ENCODE assay signal across 8 cellular contexts in genomic region chr3:39383190-39383912, GRCh38. TPM values are rescaled to one million over a fixed set of nuclear protein-coding genes. Genes with fewer than 3 reads are reported as not detected.
DNase-seq lines count a peak whose midpoint lies in the region; ATAC-seq and TF ChIP-seq lines count a peak whose summit lies in the region.

SLC25A38 (plus strand) TSS chr3:39383370; CDS start chr3:39383725, 355 bp downstream.

- peak within 1 kb of the TSS; percentile 72 for H3K27ac ChIP-seq in SJCRH30
- no peak within 1 kb of the TSS for H3K27ac ChIP-seq in iPS DF 6.9 (ENCODE audit: low read length)
- H3K27ac ChIP-seq in skeletal muscle tissue (ENCODE audit: low read depth, low read length): peak within 1 kb of the TSS; percentile 97

- TF ChIP-seq CTCF in astrocyte of the cerebellum (IDR thresholded peaks at IDR 0.05; ENCODE audit: low read depth, low read length, missing control alignments): peak; percentile 41

- no peaks in the 10 kb centered on the region for H3K36me3 ChIP-seq in SJCRH30
- no peaks in the 10 kb centered on the region; the same call in 1 of the 2 replicates for H3K36me3 ChIP-seq in iPS DF 6.9 (ENCODE audit: control insufficient read depth, insufficient read depth, low read length)
- H3K36me3 ChIP-seq in skeletal muscle tissue (ENCODE audit: control insufficient read depth in 3 of 3, insufficient read depth in 3 of 3, low read length in 3 of 3): peaks cover 0 to 5% (median 0%) of the 10 kb centered on the region in 3 donors

- no peaks in the 10 kb centered on the region for H3K9me3 ChIP-seq in SJCRH30 (replicated peaks)
- no peaks in the 10 kb centered on the region for H3K9me3 ChIP-seq in iPS DF 6.9 (ENCODE audit: control insufficient read depth, insufficient read depth, low read length)
- H3K9me3 ChIP-seq in skeletal muscle tissue (ENCODE audit: control insufficient read depth in 3 of 3, low read length in 3 of 3): no peaks in the 10 kb centered on the region

- peak within 1 kb of the TSS; percentile 91 to 97 (median 97) for H3K9ac ChIP-seq in skeletal muscle tissue (ENCODE audit: low read depth in 1 of 3, low read length in 3 of 3)

- WGBS in iPS DF 6.9 (ENCODE audit: insufficient coverage, insufficient read length): no CpG with 5 or more reads among the region's 63 CpGs

- ATAC-seq in GM18499 (IDR thresholded peaks at IDR 0.05; ENCODE audit: insufficient read depth, unreplicated experiment) (peak; percentile 56), HG02885 (IDR thresholded peaks at IDR 0.05; ENCODE audit: poor library complexity, unreplicated experiment) (peak; percentile 74)

- H3K4me3 ChIP-seq in SJCRH30: peak within 1 kb of the TSS; percentile 69
- peak within 1 kb of the TSS; percentile 89 for H3K4me3 ChIP-seq in astrocyte of the cerebellum (ENCODE audit: low read depth, low read length)
- H3K4me3 ChIP-seq in iPS DF 6.9 (ENCODE audit: low read length): peak within 1 kb of the TSS; percentile 91
- H3K4me3 ChIP-seq in skeletal muscle tissue (ENCODE audit: low read length in 3 of 3): peak within 1 kb of the TSS; percentile 90 to 95 (median 95)

- no peaks in the 10 kb centered on the region for H3K4me1 ChIP-seq in SJCRH30
- H3K4me1 ChIP-seq in iPS DF 6.9 (ENCODE audit: control insufficient read depth, insufficient read depth, low read length): peaks cover 3% of the 10 kb centered on the region; the same call in 1 of the 2 replicates
- H3K4me1 ChIP-seq in skeletal muscle tissue (ENCODE audit: control insufficient read depth in 3 of 3, insufficient read depth in 3 of 3, low read length in 3 of 3): peaks cover 11 to 26% (median 13%) of the 10 kb centered on the region in 3 donors

- in situ Hi-C loops in astrocyte of the cerebellum (cut with HindIII; ENCODE audit: low sequenced_read_pairs): no loop called here

- DNase-seq in SJCRH30: peak; percentile 73 to 81
- peak; percentile 59 for DNase-seq in astrocyte of the cerebellum (ENCODE audit: low read depth)
- peak; percentile 66 for DNase-seq in iPS DF 6.9 (ENCODE audit: low read depth, low spot score)
- no peak for DNase-seq in GDM1 (lab: John Stamatoyannopoulos, UW)
- DNase-seq in cortex of kidney (lab: John Stamatoyannopoulos, UW): no peak

- no peaks in the 10 kb centered on the region for H3K27me3 ChIP-seq in SJCRH30
- no peaks in the 10 kb centered on the region for H3K27me3 ChIP-seq in iPS DF 6.9 (ENCODE audit: control insufficient read depth, insufficient read depth, low read length)
- no peaks in the 10 kb centered on the region for H3K27me3 ChIP-seq in skeletal muscle tissue (ENCODE audit: control insufficient read depth in 3 of 3, insufficient read depth in 3 of 3, low read length in 3 of 3)

RNA-seq across cellular contexts. Expression of gene SLC25A38, which starts in this region (rescaled TPM):
- total RNA-seq in SJCRH30 (2014; rRNA removed; shearing (Covaris generic)): 29.9 and 31.4 TPM in 2 replicates
- 13.6 TPM for total RNA-seq in skeletal muscle tissue

Comparison
In these comparisons a context has a peak if more than half of its experiments do, and no peak if none do; other contexts are left out.
1. DNase-seq: peak in SJCRH30 (2 of 2), astrocyte of the cerebellum (single experiment) and iPS DF 6.9 (single experiment); none in GDM1 (single experiment) and cortex of kidney (single experiment).
2. Peak in every context shown above with its lines, with median percentiles within 50 percentile points of each other: H3K4me3 ChIP-seq.